4 cellular contexts compared by ENCODE assay signal in genomic region chr20:17469631-17470030, GRCh38.
"Had no signal": no experiment of that assay in that cellular context is flagged by ENCODE, and none has a peak within 500 bp of the region (broad histone marks: within the 10 kb centered on the region; RNA-seq: fewer than 3 reads in every experiment).

No MANE protein-coding gene starts in this region.

- DNase-seq: H9, HCEC 1CT, KBM-7 had no signal

- ATAC-seq: GM23338 had no signal

- H3K4me3 ChIP-seq: GM23338 had no signal
